In genomic region chr14:76961631-76962302, GRCh38 we compare ENCODE assay signal across 1 cellular context.
TF ChIP-seq lines count a peak whose summit lies in the region.

No MANE protein-coding gene starts in this region.

TF ChIP-seq in HepG2, 621 proteins besides CTCF, POLR2A, EP300 and RAD21 (continued from another document and continues in another):
- TF ChIP-seq MNT (IDR thresholded peaks at IDR 0.05) = no peak
- 0 out of 2 replicates have a peak, but pooled peaks have one; percentile 8 for TF ChIP-seq STAG1 (CRISPR knock-in tag; IDR thresholded peaks at IDR 0.05)
- no peak for TF ChIP-seq REXO4 (CRISPR knock-in tag; IDR thresholded peaks at IDR 0.05; ENCODE audit: borderline replicate concordance)
- no peak for TF ChIP-seq E2F2 (CRISPR knock-in tag; IDR thresholded peaks at IDR 0.05; ENCODE audit: borderline replicate concordance)
- no peak; the same call in 1 of the 2 replicates for TF ChIP-seq MIXL1 (CRISPR knock-in tag; IDR thresholded peaks at IDR 0.05)
- no peak for TF ChIP-seq IKZF5 (CRISPR knock-in tag; IDR thresholded peaks at IDR 0.05)
- no peak for TF ChIP-seq KDM5B (CRISPR knock-in tag; IDR thresholded peaks at IDR 0.05; ENCODE audit: borderline replicate concordance)
- TF ChIP-seq AHR (CRISPR knock-in tag; IDR thresholded peaks at IDR 0.05) = no peak
- peak in 1 of 2 experiments; percentile 53; a peak in 1 of 4 replicates for TF ChIP-seq ATF4 (CRISPR knock-in tag; IDR thresholded peaks at IDR 0.05)
- TF ChIP-seq TAF1 (CRISPR knock-in tag; IDR thresholded peaks at IDR 0.05) = peak; percentile 23; the same call in 1 of the 2 replicates
- TF ChIP-seq ZNF580 (CRISPR knock-in tag; IDR thresholded peaks at IDR 0.05; ENCODE audit: borderline replicate concordance, low read depth) = no peak
- TF ChIP-seq FOXM1 (CRISPR knock-in tag; IDR thresholded peaks at IDR 0.05) = no peak
- TF ChIP-seq PAX8 (CRISPR knock-in tag; IDR thresholded peaks at IDR 0.05; ENCODE audit: borderline replicate concordance) = no peak
- TF ChIP-seq PITX1 (CRISPR knock-in tag; IDR thresholded peaks at IDR 0.05) = no peak
- TF ChIP-seq ATM (IDR thresholded peaks at IDR 0.05; ENCODE audit: borderline replicate concordance) = no peak
- TF ChIP-seq RERE (CRISPR knock-in tag; IDR thresholded peaks at IDR 0.05; ENCODE audit: low read depth) = no peak; the same call in 1 of the 2 replicates
- 0 out of 2 replicates have a peak, but pooled peaks have one; percentile 21 for TF ChIP-seq ZSCAN9 (CRISPR knock-in tag; IDR thresholded peaks at IDR 0.05; ENCODE audit: borderline replicate concordance)
- peak; percentile 48; the same call in 1 of the 2 replicates for TF ChIP-seq ZNF503 (CRISPR knock-in tag; IDR thresholded peaks at IDR 0.05)
- no peak for TF ChIP-seq SMYD3 (CRISPR knock-in tag; IDR thresholded peaks at IDR 0.05)
- peak; percentile 62 for TF ChIP-seq NCOA2 (CRISPR knock-in tag; IDR thresholded peaks at IDR 0.05)
- peak; percentile 69; the same call in 1 of the 2 replicates for TF ChIP-seq TARDBP (CRISPR knock-in tag; IDR thresholded peaks at IDR 0.05)
- TF ChIP-seq PREB (CRISPR knock-in tag; IDR thresholded peaks at IDR 0.05) = no peak
- no peak for TF ChIP-seq RNF2 (conservative IDR thresholded peaks at IDR 0.05; ENCODE audit: low read depth)
- TF ChIP-seq SATB2 (CRISPR knock-in tag; IDR thresholded peaks at IDR 0.05) = no peak
- TF ChIP-seq TOE1 (CRISPR knock-in tag; IDR thresholded peaks at IDR 0.05) = no peak
- no peak for TF ChIP-seq ZXDC (CRISPR knock-in tag; IDR thresholded peaks at IDR 0.05)
- peak; percentile 26; the same call in 1 of the 2 replicates for TF ChIP-seq MEIS2 (CRISPR knock-in tag; IDR thresholded peaks at IDR 0.05)
- TF ChIP-seq KLF13 (CRISPR knock-in tag; IDR thresholded peaks at IDR 0.05) = no peak
- TF ChIP-seq GPBP1L1 (CRISPR knock-in tag; IDR thresholded peaks at IDR 0.05) = no peak
- TF ChIP-seq RNF219 (CRISPR knock-in tag; IDR thresholded peaks at IDR 0.05) = no peak
- peak; percentile 30; the same call in 1 of the 2 replicates for TF ChIP-seq HMG20A (CRISPR knock-in tag; IDR thresholded peaks at IDR 0.05; ENCODE audit: borderline replicate concordance)
